10 cellular contexts compared by ENCODE assay signal in the genomic region with DNA sequence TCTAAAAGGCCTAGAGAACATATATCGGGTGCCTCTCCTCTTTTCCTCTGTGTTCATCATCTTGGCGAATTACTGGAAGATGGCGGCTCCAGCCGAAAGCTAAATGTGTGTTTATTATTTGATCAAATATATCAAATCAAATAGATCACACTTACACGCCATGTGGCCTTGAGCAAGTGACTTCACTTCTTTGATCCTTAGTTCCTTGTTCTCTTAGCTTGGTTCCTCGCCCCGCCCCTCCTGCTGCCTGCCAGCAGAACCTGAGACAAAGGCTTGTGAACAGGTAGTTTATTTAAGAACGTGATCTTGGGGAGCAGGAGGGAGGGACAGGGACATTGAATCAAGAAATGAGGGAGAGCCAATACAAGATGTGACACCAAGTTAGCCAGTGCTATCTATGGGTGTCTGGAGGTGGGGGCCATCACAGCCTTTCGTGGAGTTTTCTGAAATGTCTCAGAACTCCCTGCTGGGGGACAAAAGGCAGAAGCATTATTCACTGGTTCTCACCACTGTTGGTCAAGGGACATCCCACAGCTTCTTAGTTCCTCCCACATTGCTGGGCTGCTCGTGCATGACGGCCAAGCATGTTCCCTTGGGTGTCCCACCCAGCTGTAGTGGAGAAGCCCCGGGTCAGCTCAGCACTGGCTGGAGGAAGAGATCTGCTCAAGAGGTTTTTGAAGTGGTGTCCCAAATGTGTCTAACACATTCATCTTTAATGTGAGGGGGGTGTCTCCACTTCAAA. TPM values are rescaled to one million over a fixed set of nuclear protein-coding genes. Genes with fewer than 3 reads are reported as not detected.
DNase-seq lines count a peak whose midpoint lies in the region; ATAC-seq and TF ChIP-seq lines count a peak whose summit lies in the region.
"Had no signal": no experiment of that assay in that cellular context is flagged by ENCODE, and none has a peak within 500 bp of the region (broad histone marks: within the 10 kb centered on the region; RNA-seq: fewer than 3 reads in every experiment).

No MANE protein-coding gene starts in this region.

- H3K4me3 ChIP-seq in BLaER1 (no peak overlapping the region), NB4 (ENCODE audit: low read depth, low read length) (peak overlapping the region; percentile 35), lung (no peak overlapping the region)

- peak; percentile 87 for ATAC-seq in GM21529 (IDR thresholded peaks at IDR 0.05; ENCODE audit: unreplicated experiment)
- ATAC-seq in lung (ENCODE audit: insufficient read depth, low FRiP score), result no peak
- no peak for ATAC-seq in stimulated activated naive CD8-positive, alpha-beta T cell treated with anti-CD3 and anti-CD28 coated beads, Interleukin-15, amount 100 ng/mL, for 72 hours

- 54 to 60% methylated on average over 12 of the region's 12 CpGs for WGBS in lung, 2 donors

- H4K20me1 ChIP-seq in BLaER1, result no peaks in the 10 kb centered on the region

- no peaks in the 10 kb centered on the region for H3K9me3 Mint-ChIP-seq in stimulated activated naive CD8-positive, alpha-beta T cell treated with anti-CD3 and anti-CD28 coated beads, Interleukin-15, amount 100 ng/mL, for 72 hours

- H3K27me3 ChIP-seq in BLaER1 (no peaks in the 10 kb centered on the region), lung (ENCODE audit: control insufficient read depth, insufficient read depth) (no peaks in the 10 kb centered on the region)

- H3K27ac Mint-ChIP-seq in stimulated activated naive CD8-positive, alpha-beta T cell treated with anti-CD3 and anti-CD28 coated beads, Interleukin-15, amount 100 ng/mL, for 72 hours, result no peak overlapping the region

- H3K4me1 ChIP-seq in BLaER1, result peaks cover 55% of the 10 kb centered on the region
- H3K4me1 ChIP-seq in lung (ENCODE audit: control insufficient read depth in 2 of 2, insufficient read depth in 2 of 2, low read length in 2 of 2), result peaks cover 4 to 17% of the 10 kb centered on the region in 2 donors

- H3K27ac ChIP-seq in BLaER1 (peak overlapping the region; percentile 45), lung (ENCODE audit: low read depth in 1 of 2, low read length in 1 of 2) (peak overlapping the region in 1 of 2 donors; percentile 54)
- H3K27ac ChIP-seq: KMS-11 had no signal

- no peak overlapping the region for H3K4me3 Mint-ChIP-seq in stimulated activated naive CD8-positive, alpha-beta T cell treated with anti-CD3 and anti-CD28 coated beads, Interleukin-15, amount 100 ng/mL, for 72 hours

- no peaks in the 10 kb centered on the region for H3K27me3 Mint-ChIP-seq in stimulated activated naive CD8-positive, alpha-beta T cell treated with anti-CD3 and anti-CD28 coated beads, Interleukin-15, amount 100 ng/mL, for 72 hours

- H3K9me3 ChIP-seq in BLaER1, result no peaks in the 10 kb centered on the region
- no peaks in the 10 kb centered on the region for H3K9me3 ChIP-seq in lung (ENCODE audit: control insufficient read depth in 2 of 2, insufficient read depth in 1 of 2, low read length in 1 of 2)

- no peak for TF ChIP-seq POLR2A in NB4 (IDR thresholded peaks at IDR 0.05; ENCODE audit: extremely low read depth, insufficient read length)

- H3K36me3 ChIP-seq in BLaER1 (no peaks in the 10 kb centered on the region), lung (ENCODE audit: control insufficient read depth in 2 of 2, insufficient read depth in 2 of 2, low read length in 2 of 2) (no peaks in the 10 kb centered on the region)

- TF ChIP-seq CTCF in NB4 (IDR thresholded peaks at IDR 0.05; ENCODE audit: low read depth, low read length) (no peak), lung (IDR thresholded peaks at IDR 0.05; ENCODE audit: control extremely low read depth, extremely low read depth) (no peak)

- peak; percentile 95 for DNase-seq in NB4 (ENCODE audit: low read depth)
- DNase-seq in lung (ENCODE audit: low spot score), result peak; percentile 51
- no peak for DNase-seq in NCI-H1694 (lab: John Stamatoyannopoulos, UW)
- no peak for DNase-seq in EL
- DNase-seq in NCI-H1436 (lab: John Stamatoyannopoulos, UW), result no peak
- no peak for DNase-seq in stimulated activated naive CD8-positive, alpha-beta T cell treated with anti-CD3 and anti-CD28 coated beads, Interleukin-15, amount 100 ng/mL, for 72 hours
- DNase-seq: activated effector memory CD4-positive, alpha-beta T cell treated with anti-CD3 and anti-CD28 coated beads, Interleukin-2, amount 50 U/mL, for 16 hours had no signal

- peaks cover 25% of the 10 kb centered on the region for H3K4me1 Mint-ChIP-seq in stimulated activated naive CD8-positive, alpha-beta T cell treated with anti-CD3 and anti-CD28 coated beads, Interleukin-15, amount 100 ng/mL, for 72 hours

- peak overlapping the region; percentile 63 for H3K4me2 ChIP-seq in BLaER1
- H3K4me2 ChIP-seq: KMS-11 had no signal

- no peak overlapping the region for H3K9ac ChIP-seq in BLaER1
- H3K9ac ChIP-seq: KMS-11 had no signal

RNA-seq across cellular contexts. Expression of gene RNF24, which starts 44.9 kb away (rescaled TPM):
- 10 to 100 TPM; 15.9 to 20.9 TPM for total RNA-seq in lung
- 10 to 100 TPM in 1 of 2 donors, 1 to 10 TPM in 1; 7.4 to 17.3 TPM for polyA plus RNA-seq in lung

Comparison
In these comparisons a context has a peak if more than half of its experiments do, and no peak if none do; other contexts are left out.
1. DNase-seq: peak in NB4 (single experiment) and lung (single experiment); none in NCI-H1694 (single experiment), EL (single experiment), NCI-H1436 (single experiment) and stimulated activated naive CD8-positive, alpha-beta T cell treated with anti-CD3 and anti-CD28 coated beads, Interleukin-15, amount 100 ng/mL, for 72 hours (0 of 2).